33 cellular contexts compared by ENCODE assay signal in genomic region chr3:127496256-127496655, GRCh38.
"Had no signal": no experiment of that assay in that cellular context is flagged by ENCODE, and none has a peak within 500 bp of the region (broad histone marks: within the 10 kb centered on the region; RNA-seq: fewer than 3 reads in every experiment).

No MANE protein-coding gene starts in this region.

- H2AFZ ChIP-seq: neural progenitor cell, parathyroid adenoma had no signal

- H3K27me3 ChIP-seq: neural progenitor cell, neutrophil, ovary, right lobe of liver, testis, transverse colon, upper lobe of right lung, uterus had no signal

- H3K4me1 Mint-ChIP-seq: naive thymus-derived CD4-positive, alpha-beta T cell; natural killer cell; nephron; neural progenitor cell; stimulated activated memory B cell treated with anti-CD40 and anti-IgM and Interleukin-4, amounts not matched to agents 10 μg/mL and 1 μg/mL and 100 μg/mL, for 72 hours; stimulated activated naive CD8-positive, alpha-beta T cell treated with anti-CD3 and anti-CD28 coated beads, Interleukin-15, amount 100 ng/mL, for 72 hours had no signal

- H3K4me3 ChIP-seq: neural progenitor cell, ovary, psoas muscle, right lobe of liver, skin epidermis, smooth muscle cell, spleen, suprapubic skin, testis, tibial artery, transverse colon, upper lobe of right lung, uterus had no signal

- H3K4me2 ChIP-seq: neural progenitor cell, smooth muscle cell had no signal

- H3K27ac ChIP-seq: neural progenitor cell, neutrophil, ovary, parathyroid adenoma, psoas muscle, right lobe of liver, skin epidermis, spleen, suprapubic skin, testis, tibial artery, transverse colon, upper lobe of right lung, uterus had no signal

- H3K27ac Mint-ChIP-seq: naive thymus-derived CD4-positive, alpha-beta T cell; natural killer cell; nephron; progenitor cell of endocrine pancreas; stimulated activated memory B cell treated with anti-CD40 and anti-IgM and Interleukin-4, amounts not matched to agents 10 μg/mL and 1 μg/mL and 100 μg/mL, for 72 hours; stimulated activated naive CD8-positive, alpha-beta T cell treated with anti-CD3 and anti-CD28 coated beads, Interleukin-15, amount 100 ng/mL, for 72 hours; type B pancreatic cell had no signal

- H3K9me3 ChIP-seq: neutrophil, ovary, psoas muscle, right lobe of liver, suprapubic skin, testis, upper lobe of right lung had no signal

- H3K9ac ChIP-seq: neural progenitor cell, parathyroid adenoma had no signal

- H3K4me1 ChIP-seq: neural progenitor cell, parathyroid adenoma, psoas muscle, right lobe of liver, spleen, suprapubic skin, testis, tibial artery, transverse colon, upper lobe of right lung, uterus had no signal

- H3K79me2 ChIP-seq: parathyroid adenoma had no signal

- DNase-seq: naive thymus-derived CD4-positive, alpha-beta T cell; natural killer cell; nucleus accumbens; ovary; posterior cingulate gyrus; psoas muscle; right cardiac atrium; right lobe of liver; spleen; stimulated activated CD4-positive, alpha-beta T cell treated with anti-CD3 and anti-CD28 coated beads, Interleukin-12 subunit alpha, Interleukin-12 subunit beta, amount 100 ng/mL, for 4 hours; stimulated activated CD4-positive, alpha-beta T cell treated with anti-CD3 and anti-CD28 coated beads, Interleukin-1b, Interleukin-23, amount 100 ng/mL, for 48 hours; stimulated activated CD4-positive, alpha-beta T cell treated with anti-CD3 and anti-CD28 coated beads, Interleukin-4, amount 100 ng/mL, for 1 hour; stimulated activated CD4-positive, alpha-beta T cell treated with anti-CD3 and anti-CD28 coated beads, Interleukin-4, amount 100 ng/mL, for 4 hours; stimulated activated CD8-positive, alpha-beta memory T cell treated with anti-CD3 and anti-CD28 coated beads, Interleukin-4, amount 100 ng/mL, for 48 hours; stimulated activated naive CD4-positive, alpha-beta T cell; stimulated activated naive CD8-positive, alpha-beta T cell treated with anti-CD3 and anti-CD28 coated beads, Interleukin-15, amount 100 ng/mL, for 72 hours; stimulated activated naive CD8-positive, alpha-beta T cell treated with anti-CD3 and anti-CD28 coated beads, Interleukin-15, Interleukin-2, amounts not matched to agents 100 U/mL and 50 U/mL, for 24 hours; substantia nigra; testis; tibial artery; transverse colon; upper lobe of right lung; uterus had no signal

- H3K4me3 Mint-ChIP-seq: naive thymus-derived CD4-positive, alpha-beta T cell; natural killer cell; nephron; neural progenitor cell; stimulated activated memory B cell treated with anti-CD40 and anti-IgM and Interleukin-4, amounts not matched to agents 10 μg/mL and 1 μg/mL and 100 μg/mL, for 72 hours; stimulated activated naive CD8-positive, alpha-beta T cell treated with anti-CD3 and anti-CD28 coated beads, Interleukin-15, amount 100 ng/mL, for 72 hours; type B pancreatic cell had no signal

- H3K36me3 ChIP-seq: neural progenitor cell, neutrophil, ovary, right lobe of liver, spleen, suprapubic skin, tibial artery, transverse colon, upper lobe of right lung, uterus had no signal

- ATAC-seq: naive thymus-derived CD4-positive, alpha-beta T cell; natural killer cell; psoas muscle; right cardiac atrium; right lobe of liver; stimulated activated memory B cell treated with anti-CD40 and anti-IgM and Interleukin-4, amounts not matched to agents 10 μg/mL and 1 μg/mL and 100 μg/mL, for 72 hours; stimulated activated naive CD8-positive, alpha-beta T cell treated with anti-CD3 and anti-CD28 coated beads, Interleukin-15, amount 100 ng/mL, for 72 hours; stimulated activated naive CD8-positive, alpha-beta T cell treated with anti-CD3 and anti-CD28 coated beads, Interleukin-15, Interleukin-2, amounts not matched to agents 100 U/mL and 50 U/mL, for 24 hours; upper lobe of right lung had no signal

- H3K36me3 Mint-ChIP-seq: natural killer cell, neural progenitor cell, type B pancreatic cell had no signal
